ENCODE assay signal across 1 cellular context in the genomic region with DNA sequence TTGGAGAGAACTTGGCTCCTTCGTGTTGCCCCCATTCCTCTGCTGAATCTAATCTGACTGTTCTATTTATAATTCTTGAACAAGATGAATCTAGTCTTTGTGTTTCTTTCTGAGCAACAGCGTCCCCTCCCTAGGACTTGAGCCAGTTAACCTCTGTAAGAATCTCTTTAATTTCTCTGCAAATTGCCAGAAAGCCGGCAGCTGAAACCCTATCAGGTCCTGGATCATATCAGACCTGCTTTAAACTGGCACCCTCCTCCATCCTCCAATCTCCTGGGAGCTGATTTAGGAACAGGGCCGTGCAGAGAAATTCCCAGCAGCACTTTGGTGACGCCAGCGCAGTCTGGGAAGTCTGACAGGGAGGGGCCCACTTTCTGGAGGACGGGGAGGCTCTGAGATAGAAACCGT.
A peak's percentile ranks its signal among the peaks of the same experiment; 100 is the strongest.
TF ChIP-seq lines count a peak whose summit lies in the region.

No MANE protein-coding gene starts in this region.

TF ChIP-seq in SK-N-SH treated with all-trans-retinoic acid at 6 μM for 48 hours, 23 proteins besides CTCF, POLR2A, EP300 and RAD21 (continued from another document):
- TF ChIP-seq CSDC2 (CRISPR knock-in tag; IDR thresholded peaks at IDR 0.05) = peak; percentile 58; the same call in 1 of the 2 replicates
- peak; percentile 86 for TF ChIP-seq ZNF70 (CRISPR knock-in tag; IDR thresholded peaks at IDR 0.05)
- TF ChIP-seq ZFP30 (CRISPR knock-in tag; IDR thresholded peaks at IDR 0.05) = no peak
- TF ChIP-seq ZC3H10 (CRISPR knock-in tag; IDR thresholded peaks at IDR 0.05) = peak; percentile 78; the same call in 1 of the 2 replicates
- peak; percentile 67 for TF ChIP-seq TOX (CRISPR knock-in tag; IDR thresholded peaks at IDR 0.05; ENCODE audit: borderline replicate concordance)
- TF ChIP-seq ZNF8 (CRISPR knock-in tag; IDR thresholded peaks at IDR 0.05) = no peak
- TF ChIP-seq, protein P1, sequence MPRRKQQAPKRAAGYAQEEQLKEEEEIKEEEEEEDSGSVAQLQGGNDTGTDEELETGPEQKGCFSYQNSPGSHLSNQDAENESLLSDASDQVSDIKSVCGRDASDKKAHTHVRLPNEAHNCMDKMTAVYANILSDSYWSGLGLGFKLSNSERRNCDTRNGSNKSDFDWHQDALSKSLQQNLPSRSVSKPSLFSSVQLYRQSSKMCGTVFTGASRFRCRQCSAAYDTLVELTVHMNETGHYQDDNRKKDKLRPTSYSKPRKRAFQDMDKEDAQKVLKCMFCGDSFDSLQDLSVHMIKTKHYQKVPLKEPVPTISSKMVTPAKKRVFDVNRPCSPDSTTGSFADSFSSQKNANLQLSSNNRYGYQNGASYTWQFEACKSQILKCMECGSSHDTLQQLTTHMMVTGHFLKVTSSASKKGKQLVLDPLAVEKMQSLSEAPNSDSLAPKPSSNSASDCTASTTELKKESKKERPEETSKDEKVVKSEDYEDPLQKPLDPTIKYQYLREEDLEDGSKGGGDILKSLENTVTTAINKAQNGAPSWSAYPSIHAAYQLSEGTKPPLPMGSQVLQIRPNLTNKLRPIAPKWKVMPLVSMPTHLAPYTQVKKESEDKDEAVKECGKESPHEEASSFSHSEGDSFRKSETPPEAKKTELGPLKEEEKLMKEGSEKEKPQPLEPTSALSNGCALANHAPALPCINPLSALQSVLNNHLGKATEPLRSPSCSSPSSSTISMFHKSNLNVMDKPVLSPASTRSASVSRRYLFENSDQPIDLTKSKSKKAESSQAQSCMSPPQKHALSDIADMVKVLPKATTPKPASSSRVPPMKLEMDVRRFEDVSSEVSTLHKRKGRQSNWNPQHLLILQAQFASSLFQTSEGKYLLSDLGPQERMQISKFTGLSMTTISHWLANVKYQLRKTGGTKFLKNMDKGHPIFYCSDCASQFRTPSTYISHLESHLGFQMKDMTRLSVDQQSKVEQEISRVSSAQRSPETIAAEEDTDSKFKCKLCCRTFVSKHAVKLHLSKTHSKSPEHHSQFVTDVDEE (CRISPR knock-in tag; IDR thresholded peaks at IDR 0.05) = 0 out of 2 replicates have a peak, but pooled peaks have one; percentile 73
- TF ChIP-seq GLIS3 (CRISPR knock-in tag; IDR thresholded peaks at IDR 0.05) = no peak
- TF ChIP-seq, protein P2, sequence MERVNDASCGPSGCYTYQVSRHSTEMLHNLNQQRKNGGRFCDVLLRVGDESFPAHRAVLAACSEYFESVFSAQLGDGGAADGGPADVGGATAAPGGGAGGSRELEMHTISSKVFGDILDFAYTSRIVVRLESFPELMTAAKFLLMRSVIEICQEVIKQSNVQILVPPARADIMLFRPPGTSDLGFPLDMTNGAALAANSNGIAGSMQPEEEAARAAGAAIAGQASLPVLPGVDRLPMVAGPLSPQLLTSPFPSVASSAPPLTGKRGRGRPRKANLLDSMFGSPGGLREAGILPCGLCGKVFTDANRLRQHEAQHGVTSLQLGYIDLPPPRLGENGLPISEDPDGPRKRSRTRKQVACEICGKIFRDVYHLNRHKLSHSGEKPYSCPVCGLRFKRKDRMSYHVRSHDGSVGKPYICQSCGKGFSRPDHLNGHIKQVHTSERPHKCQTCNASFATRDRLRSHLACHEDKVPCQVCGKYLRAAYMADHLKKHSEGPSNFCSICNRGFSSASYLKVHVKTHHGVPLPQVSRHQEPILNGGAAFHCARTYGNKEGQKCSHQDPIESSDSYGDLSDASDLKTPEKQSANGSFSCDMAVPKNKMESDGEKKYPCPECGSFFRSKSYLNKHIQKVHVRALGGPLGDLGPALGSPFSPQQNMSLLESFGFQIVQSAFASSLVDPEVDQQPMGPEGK (CRISPR knock-in tag; IDR thresholded peaks at IDR 0.05; ENCODE audit: borderline replicate concordance) = peak; percentile 92
- TF ChIP-seq TCF4 (CRISPR knock-in tag; IDR thresholded peaks at IDR 0.05; ENCODE audit: borderline replicate concordance) = peak; percentile 86
- peak; percentile 81; the same call in 1 of the 2 replicates for TF ChIP-seq SNAI2 (CRISPR knock-in tag; IDR thresholded peaks at IDR 0.05)
